In the genomic region with DNA sequence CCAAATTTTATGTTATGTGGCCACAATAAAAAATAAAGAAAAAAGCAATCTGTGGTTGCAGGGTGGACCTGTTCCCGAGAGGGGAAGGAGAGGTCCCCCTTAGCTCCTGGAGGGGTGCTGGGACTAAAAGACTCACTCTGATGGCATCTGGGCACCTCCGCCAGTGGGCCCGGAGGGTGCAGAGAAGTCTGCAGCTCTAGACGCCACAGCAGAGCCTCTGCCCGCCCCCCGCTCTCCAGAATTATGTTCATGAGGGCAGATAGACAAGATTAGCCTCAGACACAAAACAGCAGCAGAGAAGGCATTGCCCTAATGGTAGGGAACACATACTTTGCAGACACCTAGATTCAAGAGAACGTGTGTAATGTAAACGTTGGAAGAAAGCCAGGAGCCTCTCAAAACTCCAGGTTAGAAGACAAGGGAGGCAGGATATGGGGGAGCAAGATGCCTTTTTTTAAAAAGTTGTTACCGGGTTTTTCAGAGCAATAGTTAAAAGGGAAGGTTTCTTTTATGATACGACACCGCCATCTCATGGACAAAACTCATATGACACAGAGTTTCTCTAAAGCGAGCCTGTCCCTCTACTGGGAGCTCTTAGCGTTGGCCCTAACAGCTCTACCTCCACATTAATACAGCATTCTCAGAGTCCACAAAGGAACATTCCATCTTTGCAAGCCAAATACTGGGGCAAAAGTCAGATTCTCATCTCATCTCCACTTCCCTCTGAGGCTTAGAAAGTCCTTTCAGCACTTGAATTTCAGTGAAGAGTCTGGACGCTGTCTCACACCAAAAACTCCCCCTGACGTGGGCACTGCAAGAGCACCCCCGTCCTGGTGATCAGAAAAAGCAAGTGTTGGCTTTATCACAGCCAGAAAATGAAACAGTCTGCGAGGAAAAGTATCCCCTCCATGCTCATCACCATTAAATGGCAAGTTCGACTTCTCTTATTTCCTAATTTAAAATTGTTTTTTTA, we compare ENCODE assay signal across 8 cellular contexts. TPM values are rescaled to one million over a fixed set of nuclear protein-coding genes. Genes with fewer than 3 reads are reported as not detected.
DNase-seq lines count a peak whose midpoint lies in the region; ATAC-seq, FAIRE-seq and TF ChIP-seq lines count a peak whose summit lies in the region.

No MANE protein-coding gene starts in this region.

- H3K79me2 ChIP-seq in K562 (ENCODE audit: control insufficient read depth, insufficient read depth, low read length): no peaks in the 10 kb centered on the region

- H3K9me3 ChIP-seq in K562 (replicated peaks; ENCODE audit: control insufficient read depth, insufficient read depth, low read depth, low read length): no peaks in the 10 kb centered on the region

- ATAC-seq in K562 (peak; percentile 99), GM21717 (IDR thresholded peaks at IDR 0.05; ENCODE audit: unreplicated experiment) (no peak)

- TF ChIP-seq POLR2A in K562 (conservative IDR thresholded peaks at IDR 0.05): no peak

- no peaks in the 10 kb centered on the region for H3K9me1 ChIP-seq in K562 (ENCODE audit: control insufficient read depth, insufficient read depth, low read length)

- under 1% methylated on average over 18 of the region's 18 CpGs for WGBS in K562 (ENCODE audit: insufficient coverage, low coverage, missing lambda C conversion rate)

- H3K27me3 ChIP-seq in K562 (ENCODE audit: control insufficient read depth in 2 of 2, insufficient read depth in 2 of 2, low read length in 2 of 2): peaks cover 2 to 14% of the 10 kb centered on the region in 2 experiments; a peak in 2 of 5 replicates

- intact Hi-C loops in K562 (cut with micrococcal nuclease): loop anchor here (1.0 to 5.0 kb wide), 3 partner anchors 639 to 1248 kb away; no protein-coding TSS in a partner anchor

- no TSS peak for BruUV-seq in K562 (replicated peaks; lab: Mats Ljungman, UMichigan)

- no peaks in the 10 kb centered on the region for H4K20me1 ChIP-seq in K562 (replicated peaks; ENCODE audit: control insufficient read depth, insufficient read depth, low read length)

- H3K9ac ChIP-seq in K562 (ENCODE audit: insufficient read depth in 1 of 2, low read depth in 2 of 2, low read length in 2 of 2): no peak overlapping the region

- CTCF ChIA-PET in K562 (lab: Yijun Ruan, JAX; ENCODE audit: low intra/inter-chr PET ratio): interaction anchor here (0.6 to 2.9 kb wide), 4 partner anchors 39 to 843 kb away, joined by 3 to 14 read pairs (median 12); no protein-coding TSS in a partner anchor

- peak; percentile 99 for FAIRE-seq in K562 (lab: Jason Lieb, UNC)

- no peaks in the 10 kb centered on the region for H3K4me1 ChIP-seq in K562 (replicated peaks in 1 of 2; ENCODE audit: control insufficient read depth in 2 of 2, insufficient read depth in 2 of 2, low read length in 2 of 2)

- no peak overlapping the region for H3K4me2 ChIP-seq in K562 (ENCODE audit: insufficient read depth, low read length)

- POLR2A ChIA-PET in K562 (lab: Yijun Ruan, JAX): interaction anchor here (0.9 kb wide), 1 partner anchor 14 kb away, joined by 3 read pairs; no protein-coding TSS in a partner anchor

- TF ChIP-seq RAD21 in K562 (CRISPR knock-in tag; conservative IDR thresholded peaks at IDR 0.05 in 1 of 2, IDR thresholded peaks at IDR 0.05 in 1 of 2): peak; percentile 77 to 85

- no peak overlapping the region for H3K4me3 ChIP-seq in K562

- in situ Hi-C loops in K562 (cut with MboI): no loop called here

- peak; percentile 78 to 97 (median 97) for TF ChIP-seq CTCF in K562 (IDR thresholded peaks at IDR 0.05 in 2 of 3, conservative IDR thresholded peaks at IDR 0.05 in 1 of 3; ENCODE audit: insufficient read depth in 2 of 3, low read depth in 1 of 3, low read length in 3 of 3)

- no peak overlapping the region for H2AFZ ChIP-seq in K562 (ENCODE audit: low read depth, low read length)

- no peak overlapping the region for H3K27ac ChIP-seq in K562 (ENCODE audit: extremely low read depth, low read depth, low read length)

- DNase-seq in 8988T (peak; percentile 52), GM04504 (ENCODE audit: low read depth) (peak; percentile 55), Kasumi-1 (lab: John Stamatoyannopoulos, UW) (peak; percentile 73 to 90), SK-N-DZ (ENCODE audit: low spot score) (peak; percentile 51), K562 (ENCODE audit: extremely low read depth in 1 of 4, low spot score in 3 of 4) (peak; percentile 73 to 79 (median 76)), iPS DF 19.7 (ENCODE audit: low read depth, low spot score) (peak; percentile 23), smooth muscle cell of the brain vasculature (ENCODE audit: low read depth, low spot score) (peak; percentile 44)

- no peaks in the 10 kb centered on the region for H3K36me3 ChIP-seq in K562 (ENCODE audit: control insufficient read depth, insufficient read depth, low read length)

- no peak for TF ChIP-seq EP300 in K562 (IDR thresholded peaks at IDR 0.05; ENCODE audit: low read length)

TF ChIP-seq in K562, 482 proteins besides CTCF, POLR2A, EP300 and RAD21:
- TF ChIP-seq, protein P1, sequence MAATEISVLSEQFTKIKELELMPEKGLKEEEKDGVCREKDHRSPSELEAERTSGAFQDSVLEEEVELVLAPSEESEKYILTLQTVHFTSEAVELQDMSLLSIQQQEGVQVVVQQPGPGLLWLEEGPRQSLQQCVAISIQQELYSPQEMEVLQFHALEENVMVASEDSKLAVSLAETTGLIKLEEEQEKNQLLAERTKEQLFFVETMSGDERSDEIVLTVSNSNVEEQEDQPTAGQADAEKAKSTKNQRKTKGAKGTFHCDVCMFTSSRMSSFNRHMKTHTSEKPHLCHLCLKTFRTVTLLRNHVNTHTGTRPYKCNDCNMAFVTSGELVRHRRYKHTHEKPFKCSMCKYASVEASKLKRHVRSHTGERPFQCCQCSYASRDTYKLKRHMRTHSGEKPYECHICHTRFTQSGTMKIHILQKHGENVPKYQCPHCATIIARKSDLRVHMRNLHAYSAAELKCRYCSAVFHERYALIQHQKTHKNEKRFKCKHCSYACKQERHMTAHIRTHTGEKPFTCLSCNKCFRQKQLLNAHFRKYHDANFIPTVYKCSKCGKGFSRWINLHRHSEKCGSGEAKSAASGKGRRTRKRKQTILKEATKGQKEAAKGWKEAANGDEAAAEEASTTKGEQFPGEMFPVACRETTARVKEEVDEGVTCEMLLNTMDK (IDR thresholded peaks at IDR 0.05; ENCODE audit: borderline replicate concordance, insufficient read depth, low read depth, low read length, poor library complexity, severe bottlenecking): peak; percentile 67
- TF ChIP-seq SMC3 (conservative IDR thresholded peaks at IDR 0.05; ENCODE audit: insufficient read depth, low read depth, low read length) (peak; percentile 54; the same call in 1 of the 2 replicates), HEY1 (CRISPR knock-in tag; IDR thresholded peaks at IDR 0.05; ENCODE audit: borderline replicate concordance) (no peak)
- TF ChIP-seq, protein P2, sequence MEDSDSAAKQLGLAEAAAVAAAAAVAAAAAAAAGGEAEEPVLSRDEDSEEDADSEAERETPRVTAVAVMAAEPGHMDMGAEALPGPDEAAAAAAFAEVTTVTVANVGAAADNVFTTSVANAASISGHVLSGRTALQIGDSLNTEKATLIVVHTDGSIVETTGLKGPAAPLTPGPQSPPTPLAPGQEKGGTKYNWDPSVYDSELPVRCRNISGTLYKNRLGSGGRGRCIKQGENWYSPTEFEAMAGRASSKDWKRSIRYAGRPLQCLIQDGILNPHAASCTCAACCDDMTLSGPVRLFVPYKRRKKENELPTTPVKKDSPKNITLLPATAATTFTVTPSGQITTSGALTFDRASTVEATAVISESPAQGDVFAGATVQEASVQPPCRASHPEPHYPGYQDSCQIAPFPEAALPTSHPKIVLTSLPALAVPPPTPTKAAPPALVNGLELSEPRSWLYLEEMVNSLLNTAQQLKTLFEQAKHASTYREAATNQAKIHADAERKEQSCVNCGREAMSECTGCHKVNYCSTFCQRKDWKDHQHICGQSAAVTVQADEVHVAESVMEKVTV (CRISPR knock-in tag; IDR thresholded peaks at IDR 0.05): peak; percentile 51

RNA-seq across cellular contexts. Expression of a gene that starts 47.2 kb away (rescaled TPM):
- polyA plus RNA-seq in SK-N-DZ (2014; cell fraction: cytosol; rRNA removed): not detected in 2 replicates
- not detected in 2 replicates for polyA plus RNA-seq in SK-N-DZ (2014; cell fraction: nucleus; rRNA removed)
- total RNA-seq in K562 (2011; cell fraction: chromatin; rRNA removed; ENCODE audit: low replicate concordance): not detected in 2 replicates
- total RNA-seq in K562 (2011; cell fraction: nucleolus; rRNA removed): not detected in 2 replicates
- total RNA-seq in K562 (2011; cell fraction: nucleoplasm; rRNA removed): not detected in 2 replicates
- total RNA-seq in K562 (2014; rRNA removed) (not detected in 2 replicates), K562 (2014; rRNA removed; fragmentation: Illumina TruSeq; extraction: Trizol) (not detected in 2 replicates), K562 (2015; rRNA removed; fragmentation: Illumina TruSeq; extraction: Trizol) (not detected in 2 replicates), K562 (2021) (not detected in 2 replicates)
- polyA plus RNA-seq in K562 (2011; rRNA removed) (not detected in 2 replicates), K562 (2014; fragmentation: Illumina TruSeq; extraction: Trizol) (not detected in 2 replicates), K562 (2014; fragmentation: Nextera tagmentation; extraction: Ambion mirVana) (not detected), K562 (2014; rRNA removed) (not detected in 2 replicates)
- not detected in 2 replicates for polyA plus RNA-seq in K562 (2011; cell fraction: cytosol; rRNA removed)
- polyA plus RNA-seq in K562 (2011; cell fraction: nucleus; rRNA removed): not detected in 2 replicates
- not detected in 2 replicates for polyA plus RNA-seq in K562 (2012)
- not detected in 2 replicates for polyA minus RNA-seq in K562 (2011; rRNA and poly(A)+ RNA removed)
- not detected in 2 replicates for polyA minus RNA-seq in K562 (2011; cell fraction: cytosol; rRNA and poly(A)+ RNA removed)
- not detected in 2 replicates for polyA minus RNA-seq in K562 (2011; cell fraction: nucleus; rRNA and poly(A)+ RNA removed)

Comparison
In these comparisons a context has a peak if more than half of its experiments do, and no peak if none do; other contexts are left out.
1. DNase-seq: peak in every context shown above with its lines; median percentile 82 in Kasumi-1; 76 in K562; 55 in GM04504; 52 in 8988T; 51 in SK-N-DZ; 44 in smooth muscle cell of the brain vasculature; 23 in iPS DF 19.7.